ENCODE assay signal across 24 cellular contexts in the genomic region with DNA sequence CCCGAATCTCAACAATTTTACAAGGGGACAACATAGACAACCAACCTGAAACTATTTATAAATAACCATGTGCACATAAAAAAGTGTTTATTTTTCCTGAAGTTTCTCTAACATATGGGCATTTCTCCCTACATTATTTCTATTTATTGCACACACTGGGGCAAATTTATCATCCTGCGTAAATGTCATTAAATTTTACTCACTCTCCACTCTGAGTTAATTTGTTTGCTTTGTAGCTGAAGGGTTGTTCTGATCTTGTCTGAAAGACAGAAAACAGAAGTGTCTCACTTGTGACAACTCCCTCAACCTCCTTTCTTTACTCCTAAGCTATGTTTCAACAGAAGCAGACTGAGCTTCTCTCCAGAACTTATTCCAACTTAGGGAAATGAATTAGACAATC.
"Had no signal": no experiment of that assay in that cellular context is flagged by ENCODE, and none has a peak within 500 bp of the region (broad histone marks: within the 10 kb centered on the region; RNA-seq: fewer than 3 reads in every experiment).

No MANE protein-coding gene starts in this region.

- H3K4me1 ChIP-seq: esophagus muscularis mucosa, gastroesophageal sphincter, left ventricle myocardium inferior, lower lobe of right lung, right atrium auricular region, sigmoid colon, stomach, transverse colon had no signal

- H3K27me3 ChIP-seq: esophagus muscularis mucosa, gastroesophageal sphincter, right atrium auricular region, sigmoid colon had no signal

- DNase-seq: effector memory CD4-positive, alpha-beta T cell; foreskin fibroblast; glutamatergic neuron; kidney; left cardiac atrium; left ventricle myocardium inferior; lower lobe of right lung; naive thymus-derived CD4-positive, alpha-beta T cell; posterior cingulate gyrus; sigmoid colon; stimulated activated CD4-positive, alpha-beta T cell treated with anti-CD3 and anti-CD28 coated beads, Interleukin-2, amount 100 ng/mL, for 24 hours; stimulated activated CD4-positive, alpha-beta T cell treated with anti-CD3 and anti-CD28 coated beads, Interleukin-4, amount 100 ng/mL, for 4 hours; stimulated activated naive B cell treated with anti-CD40 and anti-IgM and Interleukin-4, amounts not matched to agents 10 μg/mL and 1 μg/mL and 100 μg/mL, for 72 hours; stomach; substantia nigra; transverse colon had no signal

- H3K9me3 Mint-ChIP-seq: memory B cell; stimulated activated naive B cell treated with anti-CD40 and anti-IgM and Interleukin-4, amounts not matched to agents 10 μg/mL and 1 μg/mL and 100 μg/mL, for 72 hours had no signal

- H3K4me3 ChIP-seq: esophagus muscularis mucosa, gastroesophageal sphincter, left ventricle myocardium inferior, lower lobe of right lung, right atrium auricular region, sigmoid colon, skin epidermis, stomach, thoracic aorta, transverse colon had no signal

- H3K36me3 ChIP-seq: esophagus muscularis mucosa, gastroesophageal sphincter, left ventricle myocardium inferior, lower lobe of right lung, neutrophil, right atrium auricular region, sigmoid colon, stomach, thoracic aorta, transverse colon had no signal

- H3K27ac Mint-ChIP-seq: memory B cell; stimulated activated naive B cell treated with anti-CD40 and anti-IgM and Interleukin-4, amounts not matched to agents 10 μg/mL and 1 μg/mL and 100 μg/mL, for 72 hours had no signal

- H3K36me3 Mint-ChIP-seq: memory B cell; naive thymus-derived CD4-positive, alpha-beta T cell; stimulated activated naive B cell treated with anti-CD40 and anti-IgM and Interleukin-4, amounts not matched to agents 10 μg/mL and 1 μg/mL and 100 μg/mL, for 72 hours had no signal

- H3K4me1 Mint-ChIP-seq: memory B cell; stimulated activated naive B cell treated with anti-CD40 and anti-IgM and Interleukin-4, amounts not matched to agents 10 μg/mL and 1 μg/mL and 100 μg/mL, for 72 hours had no signal

- H3K4me3 Mint-ChIP-seq: memory B cell; naive thymus-derived CD4-positive, alpha-beta T cell; stimulated activated naive B cell treated with anti-CD40 and anti-IgM and Interleukin-4, amounts not matched to agents 10 μg/mL and 1 μg/mL and 100 μg/mL, for 72 hours had no signal

- H3K9me3 ChIP-seq: esophagus muscularis mucosa, gastroesophageal sphincter, left ventricle myocardium inferior, lower lobe of right lung, neutrophil, right atrium auricular region, sigmoid colon, stomach, thoracic aorta, transverse colon had no signal

- H3K27ac ChIP-seq: epithelial cell of prostate, esophagus muscularis mucosa, gastroesophageal sphincter, left ventricle myocardium inferior, lower lobe of right lung, neutrophil, right atrium auricular region, sigmoid colon, skin epidermis, stomach, thoracic aorta, transverse colon had no signal
